In genomic region chr11:11074686-11075370, GRCh38 we compare ENCODE assay signal across 17 cellular contexts.
"Had no signal": no experiment of that assay in that cellular context is flagged by ENCODE, and none has a peak within 500 bp of the region (broad histone marks: within the 10 kb centered on the region; RNA-seq: fewer than 3 reads in every experiment).

No MANE protein-coding gene starts in this region.

- H3K27ac ChIP-seq: coronary artery, gastrocnemius medialis, left ventricle myocardium inferior, thoracic aorta had no signal

- H3K4me1 ChIP-seq: left ventricle myocardium inferior had no signal

- DNase-seq: activated CD8-positive, alpha-beta memory T cell treated with anti-CD3 and anti-CD28 coated beads, Interleukin-2, amount 50 U/mL, for 48 hours; activated CD8-positive, alpha-beta T cell treated with anti-CD3 and anti-CD28 coated beads, Interleukin-2, amount 10 ng/mL, durations not matched to agents 7 days and 5 days; activated naive CD4-positive, alpha-beta T cell; effector CD8-positive, alpha-beta T cell; gastrocnemius medialis; left ventricle myocardium inferior; nephron progenitor cell; stimulated activated CD4-positive, alpha-beta T cell treated with anti-CD3 and anti-CD28 coated beads, Interleukin-15, amount 100 ng/mL, for 24 hours; stimulated activated CD4-positive, alpha-beta T cell treated with anti-CD3 and anti-CD28 coated beads, Interleukin-4, amount 100 ng/mL, for 24 hours; T-helper 9 cell had no signal

- H3K9me3 ChIP-seq: gastrocnemius medialis, left ventricle myocardium inferior, thoracic aorta had no signal

- H3K36me3 Mint-ChIP-seq: memory B cell had no signal

- H3K9me3 Mint-ChIP-seq: activated T-helper 1 cell treated with anti-CD3 and anti-CD28 coated beads, Interleukin-12 subunit alpha, Interleukin-12 subunit beta, Interleukin-2, Interleukin-4 antibody, amounts not matched to agents 30 ng/mL and 10 ng/mL and 1 ng/mL, durations not matched to agents 14 hours and 24 hours and 36 hours; memory B cell; nephron progenitor cell; stimulated activated naive CD8-positive, alpha-beta T cell treated with anti-CD3 and anti-CD28 coated beads, Interleukin-15, Interleukin-2, amounts not matched to agents 100 ng/mL and 50 ng/mL, for 24 hours had no signal

- H3K36me3 ChIP-seq: gastrocnemius medialis, left ventricle myocardium inferior, thoracic aorta had no signal

- H3K4me1 Mint-ChIP-seq: memory B cell had no signal

- H3K27me3 ChIP-seq: gastrocnemius medialis had no signal

- H3K4me3 Mint-ChIP-seq: activated CD8-positive, alpha-beta T cell treated with anti-CD3 and anti-CD28 coated beads, Interleukin-2, amount 10 ng/mL, durations not matched to agents 7 days and 5 days; activated T-helper 1 cell treated with anti-CD3 and anti-CD28 coated beads, Interleukin-12 subunit alpha, Interleukin-12 subunit beta, Interleukin-2, Interleukin-4 antibody, amounts not matched to agents 30 ng/mL and 10 ng/mL and 1 ng/mL, durations not matched to agents 14 hours and 24 hours and 36 hours; memory B cell; nephron progenitor cell; stimulated activated naive CD8-positive, alpha-beta T cell treated with anti-CD3 and anti-CD28 coated beads, Interleukin-15, Interleukin-2, amounts not matched to agents 100 ng/mL and 50 ng/mL, for 24 hours had no signal

- H3K27me3 Mint-ChIP-seq: stimulated activated naive CD8-positive, alpha-beta T cell treated with anti-CD3 and anti-CD28 coated beads, Interleukin-15, Interleukin-2, amounts not matched to agents 100 ng/mL and 50 ng/mL, for 24 hours had no signal

- H3K27ac Mint-ChIP-seq: activated CD8-positive, alpha-beta T cell treated with anti-CD3 and anti-CD28 coated beads, Interleukin-2, amount 10 ng/mL, durations not matched to agents 7 days and 5 days; activated T-helper 1 cell treated with anti-CD3 and anti-CD28 coated beads, Interleukin-12 subunit alpha, Interleukin-12 subunit beta, Interleukin-2, Interleukin-4 antibody, amounts not matched to agents 30 ng/mL and 10 ng/mL and 1 ng/mL, durations not matched to agents 14 hours and 24 hours and 36 hours; memory B cell; nephron progenitor cell; stimulated activated naive CD8-positive, alpha-beta T cell treated with anti-CD3 and anti-CD28 coated beads, Interleukin-15, Interleukin-2, amounts not matched to agents 100 ng/mL and 50 ng/mL, for 24 hours had no signal

- FAIRE-seq: astrocyte, keratinocyte had no signal

- ATAC-seq: activated CD8-positive, alpha-beta T cell treated with anti-CD3 and anti-CD28 coated beads, Interleukin-2, amount 10 ng/mL, durations not matched to agents 7 days and 5 days; gastrocnemius medialis had no signal

- H3K4me3 ChIP-seq: coronary artery, gastrocnemius medialis, left ventricle myocardium inferior, thoracic aorta had no signal
